12 cellular contexts compared by ENCODE assay signal in genomic region chr10:95208702-95209391, GRCh38. TPM values are rescaled to one million over a fixed set of nuclear protein-coding genes. Genes with fewer than 3 reads are reported as not detected.
DNase-seq lines count a peak whose midpoint lies in the region; ATAC-seq, FAIRE-seq and TF ChIP-seq lines count a peak whose summit lies in the region.
"Had no signal": no experiment of that assay in that cellular context is flagged by ENCODE, and none has a peak within 500 bp of the region (broad histone marks: within the 10 kb centered on the region; RNA-seq: fewer than 3 reads in every experiment).

No MANE protein-coding gene starts in this region.

- WGBS in heart right ventricle, 2 donors, result 62 to 80% methylated on average over 8 of the region's 8 CpGs

- H3K27me3 ChIP-seq in heart right ventricle (no peaks in the 10 kb centered on the region), Panc1 (ENCODE audit: control insufficient read depth, insufficient read depth, low read length) (no peaks in the 10 kb centered on the region), foreskin keratinocyte (no peaks in the 10 kb centered on the region), upper lobe of right lung (no peaks in the 10 kb centered on the region)

- intact Hi-C loops in heart right ventricle (cut with DNase I) (no loop called here), Right ventricle myocardium superior (cut with DNase I) (no loop called here), Panc1 (cut with micrococcal nuclease; ENCODE audit: unreplicated experiment) (loop anchor here (5.0 kb wide), 1 partner anchor 33 kb away; no protein-coding TSS in a partner anchor), upper lobe of right lung (cut with DNase I) (no loop called here)

- H3K9me3 ChIP-seq in heart right ventricle, result peaks cover 0 to 6% (median 0%) of the 10 kb centered on the region in 11 donors
- no peaks in the 10 kb centered on the region for H3K9me3 ChIP-seq in Panc1 (ENCODE audit: control insufficient read depth, insufficient read depth, low read depth, low read length)
- no peaks in the 10 kb centered on the region for H3K9me3 ChIP-seq in upper lobe of right lung

- in situ Hi-C loops in Panc1 (cut with HindIII; ENCODE audit: low pct_unique_long_range_greater_than_20kb, low sequenced_read_pairs), result no loop called here

- no peaks in the 10 kb centered on the region for H3K36me3 ChIP-seq in heart right ventricle
- no peaks in the 10 kb centered on the region for H3K36me3 ChIP-seq in Panc1 (ENCODE audit: control insufficient read depth, insufficient read depth, low read length)
- no peaks in the 10 kb centered on the region for H3K36me3 ChIP-seq in upper lobe of right lung

- DNase-seq in heart right ventricle (no peak), Right ventricle myocardium superior (no peak), Panc1 (ENCODE audit: low read depth, low spot score) (no peak), foreskin keratinocyte (no peak), upper lobe of right lung (no peak), KG1 (lab: John Stamatoyannopoulos, UW) (no peak), urothelium cell line (ENCODE audit: low spot score) (no peak)
- DNase-seq: amniotic stem cell, DND-41, hypothalamus had no signal

- H3K4me3 ChIP-seq in heart right ventricle (no peak overlapping the region), Panc1 (ENCODE audit: low read depth in 2 of 2, low read length in 2 of 2) (no peak overlapping the region), upper lobe of right lung (no peak overlapping the region)

- TF ChIP-seq CTCF in heart right ventricle (IDR thresholded peaks at IDR 0.05) (peak in 8 of 9 donors; percentile 20 to 64 (median 47)), Panc1 (IDR thresholded peaks at IDR 0.05) (peak; percentile 72; the same call in 1 of the 2 replicates), foreskin keratinocyte (conservative IDR thresholded peaks at IDR 0.05) (peak; percentile 50), upper lobe of right lung (IDR thresholded peaks at IDR 0.05) (peak; percentile 42)

- no TSS peak for BruUV-seq in Panc1 (replicated peaks; lab: Mats Ljungman, UMichigan)

- H3K27ac ChIP-seq in heart right ventricle, result no peak overlapping the region
- H3K27ac ChIP-seq in Panc1 (ENCODE audit: low read length), result peak overlapping the region; percentile 64
- no peak overlapping the region for H3K27ac ChIP-seq in foreskin keratinocyte
- H3K27ac ChIP-seq in upper lobe of right lung, result no peak overlapping the region

- CTCF ChIA-PET in Panc1 (lab: Charles Lee), result interaction anchor here (0.6 kb wide), 1 partner anchor 76 kb away, joined by 4 read pairs; no protein-coding TSS in a partner anchor

- POLR2A ChIA-PET in Panc1 (lab: Charles Lee), result no interaction called here

- no peak for FAIRE-seq in urothelium cell line (lab: Jason Lieb, UNC)

- no peaks in the 10 kb centered on the region for H3K4me1 ChIP-seq in heart right ventricle
- peaks cover 9% of the 10 kb centered on the region; the same call in 1 of the 2 replicates for H3K4me1 ChIP-seq in Panc1 (ENCODE audit: control insufficient read depth, insufficient read depth, low read length)
- no peaks in the 10 kb centered on the region for H3K4me1 ChIP-seq in foreskin keratinocyte
- H3K4me1 ChIP-seq in upper lobe of right lung, result no peaks in the 10 kb centered on the region

- ATAC-seq in heart right ventricle (no peak), Right ventricle myocardium superior (ENCODE audit: poor library complexity) (no peak), Panc1 (peak; percentile 50), foreskin keratinocyte (no peak), upper lobe of right lung (no peak), GM18907 (IDR thresholded peaks at IDR 0.05; ENCODE audit: unreplicated experiment) (no peak)

RNA-seq across cellular contexts. Expression of gene ACSM6, which starts 14.8 kb away (rescaled TPM):
- total RNA-seq in heart right ventricle (not detected), Right ventricle myocardium superior (not detected), Panc1 (2021; ENCODE audit: unreplicated experiment) (not detected), foreskin keratinocyte (not detected in 2 replicates), upper lobe of right lung (not detected)
- polyA plus RNA-seq in heart right ventricle (not detected), foreskin keratinocyte (not detected in 2 replicates)
- not detected for polyA plus RNA-seq in Panc1 (2012; ENCODE audit: insufficient read length)
- total RNA-seq: posterior vena cava had no signal
